Comparison of ENCODE assay signal across 31 cellular contexts in genomic region chr9:89619019-89619418, GRCh38. TPM values are rescaled to one million over a fixed set of nuclear protein-coding genes. Genes with fewer than 3 reads are reported as not detected.
A peak's percentile ranks its signal among the peaks of the same experiment; 100 is the strongest.
DNase-seq lines count a peak whose midpoint lies in the region; ATAC-seq and TF ChIP-seq lines count a peak whose summit lies in the region.
"Had no signal": no experiment of that assay in that cellular context is flagged by ENCODE, and none has a peak within 500 bp of the region (broad histone marks: within the 10 kb centered on the region; RNA-seq: fewer than 3 reads in every experiment).

No MANE protein-coding gene starts in this region.

- H3K9me3 ChIP-seq in thyroid gland = no peaks in the 10 kb centered on the region
- H3K9me3 ChIP-seq: BE2C, prostate gland, upper lobe of left lung had no signal

- no peaks in the 10 kb centered on the region for H3K9me3 Mint-ChIP-seq in activated naive CD8-positive, alpha-beta T cell treated with anti-CD3 and anti-CD28 coated beads, Interleukin-2, amount 50 U/mL, for 24 hours
- H3K9me3 Mint-ChIP-seq in activated naive CD8-positive, alpha-beta T cell treated with anti-CD3 and anti-CD28 coated beads for 36 hours = no peaks in the 10 kb centered on the region
- H3K9me3 Mint-ChIP-seq: central memory CD8-positive, alpha-beta T cell; HFFc6 had no signal

- peaks cover 2% of the 10 kb centered on the region for H3K4me1 Mint-ChIP-seq in activated naive CD8-positive, alpha-beta T cell treated with anti-CD3 and anti-CD28 coated beads, Interleukin-2, amount 50 U/mL, for 24 hours
- H3K4me1 Mint-ChIP-seq in activated naive CD8-positive, alpha-beta T cell treated with anti-CD3 and anti-CD28 coated beads for 36 hours = peaks cover 4% of the 10 kb centered on the region
- H3K4me1 Mint-ChIP-seq: central memory CD8-positive, alpha-beta T cell had no signal

- peak; percentile 48 for ATAC-seq in activated naive CD8-positive, alpha-beta T cell treated with anti-CD3 and anti-CD28 coated beads, Interleukin-2, amount 50 U/mL, for 24 hours
- peak; percentile 33 for ATAC-seq in foreskin keratinocyte
- no peak for ATAC-seq in HG03025 (IDR thresholded peaks at IDR 0.05; ENCODE audit: low FRiP score, unreplicated experiment)
- no peak for ATAC-seq in HG03280 (IDR thresholded peaks at IDR 0.05; ENCODE audit: unreplicated experiment)
- ATAC-seq: esophagus mucosa; naive thymus-derived CD4-positive, alpha-beta T cell; sciatic nerve had no signal

- intact Hi-C loops in thyroid gland (cut with DNase I) = no loop called here

- no peaks in the 10 kb centered on the region for H3K36me3 Mint-ChIP-seq in activated naive CD8-positive, alpha-beta T cell treated with anti-CD3 and anti-CD28 coated beads, Interleukin-2, amount 50 U/mL, for 24 hours (ENCODE audit: low read depth)
- H3K36me3 Mint-ChIP-seq in activated naive CD8-positive, alpha-beta T cell treated with anti-CD3 and anti-CD28 coated beads for 36 hours = no peaks in the 10 kb centered on the region
- H3K36me3 Mint-ChIP-seq: naive thymus-derived CD4-positive, alpha-beta T cell had no signal

- no peak overlapping the region for H3K27ac Mint-ChIP-seq in activated naive CD8-positive, alpha-beta T cell treated with anti-CD3 and anti-CD28 coated beads, Interleukin-2, amount 50 U/mL, for 24 hours
- no peak overlapping the region for H3K27ac Mint-ChIP-seq in activated naive CD8-positive, alpha-beta T cell treated with anti-CD3 and anti-CD28 coated beads for 36 hours
- H3K27ac Mint-ChIP-seq: HFFc6; naive thymus-derived CD4-positive, alpha-beta T cell had no signal

- peaks cover 2% of the 10 kb centered on the region for H3K27me3 Mint-ChIP-seq in activated naive CD8-positive, alpha-beta T cell treated with anti-CD3 and anti-CD28 coated beads, Interleukin-2, amount 50 U/mL, for 24 hours
- no peaks in the 10 kb centered on the region for H3K27me3 Mint-ChIP-seq in activated naive CD8-positive, alpha-beta T cell treated with anti-CD3 and anti-CD28 coated beads for 36 hours

- H3K4me1 ChIP-seq in foreskin keratinocyte (no peaks in the 10 kb centered on the region), thyroid gland (peaks cover 54 to 62% of the 10 kb centered on the region in 2 donors)
- H3K4me1 ChIP-seq: BE2C had no signal

- H3K4me3 ChIP-seq in thyroid gland (replicated peaks in 1 of 3) = no peak overlapping the region
- H3K4me3 ChIP-seq: prostate gland, upper lobe of left lung had no signal

- TF ChIP-seq POLR2A in thyroid gland (IDR thresholded peaks at IDR 0.05) = no peak

- no peaks in the 10 kb centered on the region for H3K36me3 ChIP-seq in thyroid gland
- H3K36me3 ChIP-seq: BE2C, prostate gland, upper lobe of left lung had no signal

- no peak for DNase-seq in activated naive CD8-positive, alpha-beta T cell treated with anti-CD3 and anti-CD28 coated beads, Interleukin-2, amount 50 U/mL, for 24 hours
- no peak for DNase-seq in activated naive CD8-positive, alpha-beta T cell treated with anti-CD3 and anti-CD28 coated beads for 36 hours
- DNase-seq in NCI-H82 (lab: John Stamatoyannopoulos, UW) = peak; percentile 92
- DNase-seq in foreskin keratinocyte = no peak
- DNase-seq in thyroid gland = no peak
- DNase-seq in medulla oblongata (ENCODE audit: extremely low spot score) = no peak
- DNase-seq: activated CD4-positive, alpha-beta T cell treated with anti-CD3 and anti-CD28 coated beads for 4 hours; activated CD8-positive, alpha-beta memory T cell treated with anti-CD3 and anti-CD28 coated beads for 24 hours; activated gamma-delta T cell; BE2C; DMS153; head of caudate nucleus; HFFc6; kidney glomerular epithelial cell; midbrain; naive thymus-derived CD4-positive, alpha-beta T cell; NCI-H1092 treated with DMSO at 0.1 percent for 48 hours; NCI-H187 treated with DMSO at 0.1 percent for 48 hours; NCI-H774; nucleus accumbens; stimulated activated CD4-positive, alpha-beta T cell treated with anti-CD3 and anti-CD28 coated beads, Interleukin-12 subunit alpha, Interleukin-12 subunit beta, amount 100 ng/mL, for 4 hours; stimulated activated CD4-positive, alpha-beta T cell treated with anti-CD3 and anti-CD28 coated beads, Interleukin-4, amount 100 ng/mL, for 1 hour; SW 1271; upper lobe of left lung had no signal

- H3K27ac ChIP-seq in foreskin keratinocyte = no peak overlapping the region
- H3K27ac ChIP-seq in thyroid gland = peak overlapping the region in 2 of 3 donors; percentile 65 to 82
- H3K27ac ChIP-seq: prostate gland had no signal

- TF ChIP-seq CTCF in foreskin keratinocyte (conservative IDR thresholded peaks at IDR 0.05) (no peak), thyroid gland (IDR thresholded peaks at IDR 0.05) (no peak)

- WGBS in thyroid gland, 2 donors = 100% methylated on average over 1 of the region's 1 CpG

- H3K4me3 Mint-ChIP-seq in activated naive CD8-positive, alpha-beta T cell treated with anti-CD3 and anti-CD28 coated beads, Interleukin-2, amount 50 U/mL, for 24 hours = no peak overlapping the region
- no peak overlapping the region for H3K4me3 Mint-ChIP-seq in activated naive CD8-positive, alpha-beta T cell treated with anti-CD3 and anti-CD28 coated beads for 36 hours
- H3K4me3 Mint-ChIP-seq: central memory CD8-positive, alpha-beta T cell; HFFc6; naive thymus-derived CD4-positive, alpha-beta T cell had no signal

- H3K27me3 ChIP-seq in foreskin keratinocyte (peaks cover 2% of the 10 kb centered on the region), thyroid gland (no peaks in the 10 kb centered on the region)
- H3K27me3 ChIP-seq: BE2C, upper lobe of left lung had no signal

RNA-seq across cellular contexts. Expression of gene GADD45G, which starts 14.2 kb away (rescaled TPM):
- total RNA-seq in activated naive CD8-positive, alpha-beta T cell treated with anti-CD3 and anti-CD28 coated beads for 36 hours = 1 to 10 TPM; 1.4 to 1.8 TPM
- total RNA-seq in foreskin keratinocyte (not detected in 2 replicates), thyroid gland (10 to 100 TPM in 3 of 4 donors, 1 to 10 TPM in 1; 8.3 to 27.2 (median 14.4) TPM)
- 0.06 TPM in 1 of 2 replicates, not detected in the other for polyA plus RNA-seq in foreskin keratinocyte
- total RNA-seq: G401 had no signal

Comparison
In these comparisons a context has a peak if more than half of its experiments do, and no peak if none do; other contexts are left out.
1. ATAC-seq: peak in activated naive CD8-positive, alpha-beta T cell treated with anti-CD3 and anti-CD28 coated beads, Interleukin-2, amount 50 U/mL, for 24 hours (single experiment) and foreskin keratinocyte (single experiment); none in HG03025 (single experiment) and HG03280 (single experiment).